ENCODE assay signal across 11 cellular contexts in genomic region chr7:100484636-100485114, GRCh38. TPM values are rescaled to one million over a fixed set of nuclear protein-coding genes. Genes with fewer than 3 reads are reported as not detected.
DNase-seq lines count a peak whose midpoint lies in the region; ATAC-seq and TF ChIP-seq lines count a peak whose summit lies in the region.
"Had no signal": no experiment of that assay in that cellular context is flagged by ENCODE, and none has a peak within 500 bp of the region (broad histone marks: within the 10 kb centered on the region; RNA-seq: fewer than 3 reads in every experiment).

No MANE protein-coding gene starts in this region.

- no peak for ATAC-seq in naive thymus-derived CD8-positive, alpha-beta T cell
- ATAC-seq in lower lobe of right lung (no peak), HG03457 (IDR thresholded peaks at IDR 0.05; ENCODE audit: unreplicated experiment) (no peak)

- peak; percentile 1 for DNase-seq in AG08395 (ENCODE audit: low spot score)
- no peak for DNase-seq in H7
- no peak for DNase-seq in breast epithelium (ENCODE audit: low spot score in 2 of 2)
- peak in 1 of 10 donors; percentile 52 for DNase-seq in naive thymus-derived CD8-positive, alpha-beta T cell
- DNase-seq in lower lobe of right lung = no peak
- DNase-seq in occipital lobe (lab: John Stamatoyannopoulos, UW) = no peak
- DNase-seq in COLO668 (lab: John Stamatoyannopoulos, UW; ENCODE audit: unreplicated experiment) = no peak
- DNase-seq: activated T-cell treated with anti-CD3 and anti-CD28 coated beads, Interleukin-2, amount 50 U/mL, for 48 hours; stimulated activated CD8-positive, alpha-beta memory T cell treated with anti-CD3 and anti-CD28 coated beads, Interleukin-4, amount 100 ng/mL, for 48 hours had no signal

- H3K36me3 ChIP-seq in H7 (replicated peaks; ENCODE audit: control insufficient read depth, insufficient read depth, low read length) (no peaks in the 10 kb centered on the region), breast epithelium (no peaks in the 10 kb centered on the region), lower lobe of right lung (no peaks in the 10 kb centered on the region)

- intact Hi-C loops in breast epithelium (cut with DNase I; ENCODE audit: low total_unique reads) (no loop called here), lower lobe of right lung (cut with DNase I) (no loop called here)

- H3K27me3 ChIP-seq in H7 (ENCODE audit: control insufficient read depth, insufficient read depth, low read length) (no peaks in the 10 kb centered on the region), breast epithelium (no peaks in the 10 kb centered on the region), lower lobe of right lung (ENCODE audit: low read depth) (no peaks in the 10 kb centered on the region)

- no peaks in the 10 kb centered on the region for H3K27me3 Mint-ChIP-seq in naive thymus-derived CD8-positive, alpha-beta T cell

- peaks cover 11 to 26% (median 22%) of the 10 kb centered on the region in 4 donors for H3K4me1 Mint-ChIP-seq in naive thymus-derived CD8-positive, alpha-beta T cell

- H3K27ac Mint-ChIP-seq in naive thymus-derived CD8-positive, alpha-beta T cell = peak overlapping the region in 9 of 10 donors; percentile 0 to 73 (median 37)

- H3K27ac ChIP-seq in breast epithelium (peak overlapping the region; percentile 36 to 64), lower lobe of right lung (no peak overlapping the region)

- H3K4me3 ChIP-seq in H7 (ENCODE audit: insufficient read depth, low read depth, low read length) = peak overlapping the region; percentile 49; the same call in 1 of the 2 replicates
- H3K4me3 ChIP-seq in breast epithelium = peak overlapping the region in 2 of 3 donors; percentile 69 to 83
- H3K4me3 ChIP-seq in lower lobe of right lung = no peak overlapping the region

- no peaks in the 10 kb centered on the region for H3K9me3 ChIP-seq in breast epithelium
- H3K9me3 ChIP-seq in lower lobe of right lung = no peaks in the 10 kb centered on the region

- TF ChIP-seq POLR2A in breast epithelium (IDR thresholded peaks at IDR 0.05) = no peak

- no peaks in the 10 kb centered on the region for H3K9me3 Mint-ChIP-seq in naive thymus-derived CD8-positive, alpha-beta T cell

- H3K36me3 Mint-ChIP-seq in naive thymus-derived CD8-positive, alpha-beta T cell = no peaks in the 10 kb centered on the region

- POLR2A ChIA-PET in naive thymus-derived CD8-positive, alpha-beta T cell (lab: Charles Lee) = no interaction called here

- TF ChIP-seq CTCF in breast epithelium (IDR thresholded peaks at IDR 0.05) (no peak), lower lobe of right lung (IDR thresholded peaks at IDR 0.05) (no peak)

- H3K4me3 Mint-ChIP-seq in naive thymus-derived CD8-positive, alpha-beta T cell = peak overlapping the region; percentile 1 to 66 (median 56)

- H3K4me1 ChIP-seq in breast epithelium (peaks cover 4 to 5% of the 10 kb centered on the region in 2 donors), lower lobe of right lung (peaks cover 17% of the 10 kb centered on the region)

RNA-seq across cellular contexts. Expression of gene NYAP1, which starts 0.9 kb away (rescaled TPM):
- 4.0 and 5.5 TPM in 2 replicates for total RNA-seq in H7 (2014; rRNA removed; shearing (Covaris generic))
- total RNA-seq in breast epithelium (under 1 TPM; 0.48 to 0.66 (median 0.59) TPM), lower lobe of right lung (1.1 TPM), occipital lobe (47.9 TPM)
- total RNA-seq in naive thymus-derived CD8-positive, alpha-beta T cell = under 1 TPM in 1 of 2 experiments, not detected in 1; 0.44 TPM
- polyA plus RNA-seq in naive thymus-derived CD8-positive, alpha-beta T cell = not detected

RNA-seq across cellular contexts. Expression of gene TSC22D4, which starts 5.7 kb away (rescaled TPM):
- total RNA-seq in H7 (2014; rRNA removed; shearing (Covaris generic)) = 31.5 and 35.8 TPM in 2 replicates
- 10 to 100 TPM; 17.0 to 23.7 (median 19.7) TPM for total RNA-seq in breast epithelium
- 100 to 1,000 TPM; 128 to 129 TPM for total RNA-seq in naive thymus-derived CD8-positive, alpha-beta T cell
- polyA plus RNA-seq in naive thymus-derived CD8-positive, alpha-beta T cell = 10 to 100 TPM; 30.3 to 35.9 (median 31.0) TPM
- total RNA-seq in lower lobe of right lung = 53.6 TPM
- 9.7 TPM for total RNA-seq in occipital lobe

RNA-seq across cellular contexts. Expression of gene SPACDR, which starts 20.6 kb away (rescaled TPM):
- total RNA-seq in H7 (2014; rRNA removed; shearing (Covaris generic)) = 0.11 and 1.1 TPM in 2 replicates
- total RNA-seq in breast epithelium (not detected), lower lobe of right lung (1.7 TPM), occipital lobe (not detected)
- 1 to 10 TPM; 4.0 to 4.5 TPM for total RNA-seq in naive thymus-derived CD8-positive, alpha-beta T cell
- polyA plus RNA-seq in naive thymus-derived CD8-positive, alpha-beta T cell = under 1 TPM in 2 of 3 donors, not detected in 1; 0.28 to 0.56 TPM
- total RNA-seq: kidney epithelial cell had no signal

RNA-seq across cellular contexts. Expression of gene PPP1R35, which starts 48.4 kb away (rescaled TPM):
- 96.6 and 97.8 TPM in 2 replicates for total RNA-seq in H7 (2014; rRNA removed; shearing (Covaris generic))
- total RNA-seq in breast epithelium = 10 to 100 TPM; 14.1 to 42.6 (median 32.6) TPM
- 10 to 100 TPM; 63.8 to 73.0 TPM for total RNA-seq in naive thymus-derived CD8-positive, alpha-beta T cell
- polyA plus RNA-seq in naive thymus-derived CD8-positive, alpha-beta T cell = 10 to 100 TPM; 20.7 to 40.6 (median 27.0) TPM
- total RNA-seq in lower lobe of right lung = 24.5 TPM
- total RNA-seq in occipital lobe = 5.1 TPM

RNA-seq across cellular contexts. Expression of gene AGFG2, which starts 54.3 kb away (rescaled TPM):
- total RNA-seq in H7 (2014; rRNA removed; shearing (Covaris generic)) = 4.9 and 5.6 TPM in 2 replicates
- 10 to 100 TPM; 12.2 to 24.7 (median 18.7) TPM for total RNA-seq in breast epithelium
- total RNA-seq in naive thymus-derived CD8-positive, alpha-beta T cell = 10 to 100 TPM; 19.0 to 22.0 TPM
- polyA plus RNA-seq in naive thymus-derived CD8-positive, alpha-beta T cell = 10 to 100 TPM in 2 of 3 donors, 1 to 10 TPM in 1; 5.8 to 13.6 (median 11.5) TPM
- 22.9 TPM for total RNA-seq in lower lobe of right lung
- 2.0 TPM for total RNA-seq in occipital lobe
